Comparison of ENCODE assay signal across 26 cellular contexts in the genomic region with DNA sequence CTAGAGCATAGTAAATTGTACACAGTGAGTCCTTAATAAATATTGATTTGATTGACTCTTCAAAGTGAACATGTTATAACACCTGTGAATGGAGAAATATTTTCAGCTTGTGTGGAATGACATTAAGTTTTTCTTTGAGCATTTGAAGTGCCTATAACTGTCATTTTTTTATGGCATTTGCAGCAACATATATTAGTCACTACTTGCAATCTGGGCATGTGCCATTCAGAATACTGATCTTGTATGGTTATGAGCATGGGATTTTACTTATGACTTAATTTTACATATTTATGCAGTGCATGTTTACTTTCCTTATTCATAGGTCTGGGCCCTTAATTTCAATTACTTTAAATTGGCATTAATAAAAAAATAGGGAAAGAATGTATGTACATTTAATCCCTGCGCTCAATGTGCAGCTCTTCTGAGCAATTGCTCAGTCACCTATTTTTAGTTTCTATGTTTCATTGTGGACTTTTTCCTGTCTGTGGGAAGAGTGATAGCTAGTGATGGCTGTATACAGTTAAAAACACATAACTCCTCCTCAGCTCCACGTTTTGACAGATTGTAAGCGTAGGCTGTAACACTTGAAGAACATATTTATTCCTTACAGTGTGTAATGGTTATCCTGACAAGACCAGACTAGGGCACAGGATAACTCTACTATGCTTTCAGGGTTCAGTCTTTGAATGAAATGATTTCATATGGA.
"Had no signal": no experiment of that assay in that cellular context is flagged by ENCODE, and none has a peak within 500 bp of the region (broad histone marks: within the 10 kb centered on the region; RNA-seq: fewer than 3 reads in every experiment).

No MANE protein-coding gene starts in this region.

- H3K27me3 ChIP-seq: adrenal gland, body of pancreas, colonic mucosa had no signal

- H3K27me3 Mint-ChIP-seq: activated B cell treated with CpG ODN at 0.5 μM for 24 hours had no signal

- H3K9me3 Mint-ChIP-seq: activated B cell treated with CpG ODN at 0.5 μM for 24 hours; activated CD8-positive, alpha-beta T cell treated with anti-CD3 and anti-CD28 coated beads for 36 hours; activated naive CD4-positive, alpha-beta T cell treated with anti-CD3 and anti-CD28 coated beads for 36 hours; activated naive CD4-positive, alpha-beta T cell treated with anti-CD3 and anti-CD28 coated beads, Interleukin-2, amount 50 U/mL, for 24 hours; activated naive CD8-positive, alpha-beta T cell treated with anti-CD3 and anti-CD28 coated beads for 36 hours; activated naive CD8-positive, alpha-beta T cell treated with anti-CD3 and anti-CD28 coated beads, Interleukin-2, amount 50 U/mL, for 24 hours; activated T-cell treated with anti-CD3 and anti-CD28 coated beads, Interleukin-2, amount 50 U/mL, for 4 hours; activated T-helper 17 cell treated with anti-CD3 and anti-CD28 coated beads, Interleukin-2, amount 50 U/mL, for 72 hours; endodermal cell; T-helper 1 cell treated with Interleukin-12 subunit alpha and Interleukin-12 subunit beta and Interleukin-4 antibody, amounts not matched to agents 30 μg/mL and 1 μg/mL, for 36 hours had no signal

- H3K4me3 ChIP-seq: adrenal gland, body of pancreas, colonic mucosa had no signal

- H3K4me3 Mint-ChIP-seq: activated B cell treated with CpG ODN at 0.5 μM for 24 hours; activated CD8-positive, alpha-beta T cell treated with anti-CD3 and anti-CD28 coated beads for 36 hours; activated naive CD4-positive, alpha-beta T cell treated with anti-CD3 and anti-CD28 coated beads for 36 hours; activated naive CD4-positive, alpha-beta T cell treated with anti-CD3 and anti-CD28 coated beads, Interleukin-2, amount 50 U/mL, for 24 hours; activated naive CD8-positive, alpha-beta T cell treated with anti-CD3 and anti-CD28 coated beads for 36 hours; activated naive CD8-positive, alpha-beta T cell treated with anti-CD3 and anti-CD28 coated beads, Interleukin-2, amount 50 U/mL, for 24 hours; activated T-cell treated with anti-CD3 and anti-CD28 coated beads, Interleukin-2, amount 50 U/mL, for 4 hours; activated T-helper 17 cell treated with anti-CD3 and anti-CD28 coated beads, Interleukin-2, amount 50 U/mL, for 72 hours; endodermal cell; T-helper 1 cell treated with Interleukin-12 subunit alpha and Interleukin-12 subunit beta and Interleukin-4 antibody, amounts not matched to agents 30 μg/mL and 1 μg/mL, for 36 hours had no signal

- ATAC-seq: activated CD4-positive, CD25-positive, alpha-beta regulatory T cell treated with anti-CD3 and anti-CD28 coated beads, Interleukin-2, amount 50 U/mL, for 24 hours; activated CD8-positive, alpha-beta T cell treated with anti-CD3 and anti-CD28 coated beads for 36 hours; activated naive CD8-positive, alpha-beta T cell treated with anti-CD3 and anti-CD28 coated beads, Interleukin-2, amount 50 U/mL, for 24 hours; activated T-cell treated with anti-CD3 and anti-CD28 coated beads, Interleukin-2, amount 50 U/mL, for 4 hours; activated T-helper 17 cell treated with anti-CD3 and anti-CD28 coated beads, Interleukin-2, amount 50 U/mL, for 72 hours; body of pancreas; esophagus mucosa had no signal

- H3K9me3 ChIP-seq: adrenal gland, body of pancreas, colonic mucosa had no signal

- H3K4me1 ChIP-seq: adrenal gland, body of pancreas, colonic mucosa had no signal

- H3K36me3 ChIP-seq: adrenal gland, colonic mucosa, WERI-Rb-1 had no signal

- H3K27ac ChIP-seq: adrenal gland, body of pancreas, colonic mucosa, WERI-Rb-1 had no signal

- H3K4me1 Mint-ChIP-seq: activated naive CD8-positive, alpha-beta T cell treated with anti-CD3 and anti-CD28 coated beads for 36 hours; activated T-helper 17 cell treated with anti-CD3 and anti-CD28 coated beads, Interleukin-2, amount 50 U/mL, for 72 hours had no signal

- DNase-seq: activated B cell treated with CpG ODN at 0.5 μM for 24 hours; activated CD4-positive, alpha-beta T cell treated with anti-CD3 and anti-CD28 coated beads for 48 hours; activated CD4-positive, alpha-beta T cell treated with anti-CD3 and anti-CD28 coated beads, Interleukin-2, amount 50 U/mL, for 1 hour; activated CD4-positive, alpha-beta T cell treated with anti-CD3 and anti-CD28 coated beads, Interleukin-2, amount 50 U/mL, for 48 hours; activated CD8-positive, alpha-beta memory T cell treated with anti-CD3 and anti-CD28 coated beads for 24 hours; activated CD8-positive, alpha-beta T cell treated with anti-CD3 and anti-CD28 coated beads for 36 hours; activated effector memory CD4-positive, alpha-beta T cell treated with Interleukin-2 at 50 U/mL for 16 hours; activated naive CD4-positive, alpha-beta T cell treated with anti-CD3 and anti-CD28 coated beads for 36 hours; activated naive CD8-positive, alpha-beta T cell treated with anti-CD3 and anti-CD28 coated beads for 36 hours; activated naive CD8-positive, alpha-beta T cell treated with anti-CD3 and anti-CD28 coated beads, Interleukin-2, amount 50 U/mL, for 24 hours; activated T-cell treated with anti-CD3 and anti-CD28 coated beads, Interleukin-2, amount 50 U/mL, for 4 hours; adrenal gland; amygdala; aorta; body of pancreas; colonic mucosa; effector memory CD4-positive, alpha-beta T cell; endodermal cell; foreskin fibroblast; T1000; WERI-Rb-1 had no signal

- H3K36me3 Mint-ChIP-seq: activated naive CD4-positive, alpha-beta T cell treated with anti-CD3 and anti-CD28 coated beads, Interleukin-2, amount 50 U/mL, for 24 hours; activated naive CD8-positive, alpha-beta T cell treated with anti-CD3 and anti-CD28 coated beads for 36 hours had no signal

- H3K27ac Mint-ChIP-seq: activated B cell treated with CpG ODN at 0.5 μM for 24 hours; activated CD8-positive, alpha-beta T cell treated with anti-CD3 and anti-CD28 coated beads for 36 hours; activated naive CD4-positive, alpha-beta T cell treated with anti-CD3 and anti-CD28 coated beads for 36 hours; activated naive CD4-positive, alpha-beta T cell treated with anti-CD3 and anti-CD28 coated beads, Interleukin-2, amount 50 U/mL, for 24 hours; activated naive CD8-positive, alpha-beta T cell treated with anti-CD3 and anti-CD28 coated beads for 36 hours; activated naive CD8-positive, alpha-beta T cell treated with anti-CD3 and anti-CD28 coated beads, Interleukin-2, amount 50 U/mL, for 24 hours; activated T-helper 17 cell treated with anti-CD3 and anti-CD28 coated beads, Interleukin-2, amount 50 U/mL, for 72 hours; endodermal cell; T-helper 1 cell treated with Interleukin-12 subunit alpha and Interleukin-12 subunit beta and Interleukin-4 antibody, amounts not matched to agents 30 μg/mL and 1 μg/mL, for 36 hours had no signal
